In genomic region chr14:38704220-38704619, GRCh38 we compare ENCODE assay signal across 16 cellular contexts.
DNase-seq lines count a peak whose midpoint lies in the region; TF ChIP-seq lines count a peak whose summit lies in the region.
"Had no signal": no experiment of that assay in that cellular context is flagged by ENCODE, and none has a peak within 500 bp of the region (broad histone marks: within the 10 kb centered on the region; RNA-seq: fewer than 3 reads in every experiment).

No MANE protein-coding gene starts in this region.

- H3K36me3 ChIP-seq in spleen: no peaks in the 10 kb centered on the region
- H3K36me3 ChIP-seq: BLaER1 treated with 17β-estradiol and CSF1 and Interleukin-3, amounts not matched to agents 10 nM and 100 nM had no signal

- DNase-seq in glutamatergic neuron: no peak
- no peak for DNase-seq in GM03348 (ENCODE audit: low spot score)
- DNase-seq in spleen: no peak
- DNase-seq in posterior vena cava (ENCODE audit: low spot score): no peak
- DNase-seq: AML-193; Caco-2; Calu3; CD4-positive, alpha-beta T cell; CD8-positive, alpha-beta T cell; DMS79 treated with DMSO at 0.1 percent for 48 hours; GF-D8 had no signal

- H3K27me3 ChIP-seq in spleen (replicated peaks in 1 of 7): no peaks in the 10 kb centered on the region
- H3K27me3 ChIP-seq: BLaER1 treated with 17β-estradiol and CSF1 and Interleukin-3, amounts not matched to agents 10 nM and 100 nM had no signal

- no peak for TF ChIP-seq POLR2A in spleen (IDR thresholded peaks at IDR 0.05)

- intact Hi-C loops in spleen (cut with DNase I; ENCODE audit: low total_unique reads): no loop called here
- intact Hi-C loops in posterior vena cava (cut with DNase I): no loop called here

- H3K27me3 Mint-ChIP-seq in glutamatergic neuron (ENCODE audit: unreplicated experiment): peaks cover 7% of the 10 kb centered on the region
- H3K27me3 Mint-ChIP-seq: B cell; CD4-positive, alpha-beta T cell had no signal

- peak overlapping the region; percentile 78 for H3K27ac ChIP-seq in VCaP
- no peak overlapping the region for H3K27ac ChIP-seq in spleen
- H3K27ac ChIP-seq: A549; BLaER1 treated with 17β-estradiol and CSF1 and Interleukin-3, amounts not matched to agents 10 nM and 100 nM had no signal

- WGBS in spleen, 5 donors: 93 to 100% (median 97%) methylated on average over 1 of the region's 1 CpG

- peaks cover 0 to 3% (median 0%) of the 10 kb centered on the region in 8 donors for H3K9me3 ChIP-seq in spleen
- H3K9me3 ChIP-seq: A549, Caco-2 had no signal

- H3K4me1 Mint-ChIP-seq in glutamatergic neuron (ENCODE audit: low read depth, unreplicated experiment): peaks cover 17% of the 10 kb centered on the region
- H3K4me1 Mint-ChIP-seq: B cell had no signal

- H3K36me3 Mint-ChIP-seq in glutamatergic neuron (ENCODE audit: unreplicated experiment): peaks cover 9% of the 10 kb centered on the region
- H3K36me3 Mint-ChIP-seq: CD8-positive, alpha-beta T cell had no signal

- peak overlapping the region; percentile 59 for H3K27ac Mint-ChIP-seq in glutamatergic neuron (ENCODE audit: unreplicated experiment)
- H3K27ac Mint-ChIP-seq: B cell; CD4-positive, alpha-beta T cell; CD8-positive, alpha-beta T cell had no signal

- no peaks in the 10 kb centered on the region for H3K4me1 ChIP-seq in spleen
- H3K4me1 ChIP-seq: A549, Caco-2 had no signal

- TF ChIP-seq CTCF in VCaP (conservative IDR thresholded peaks at IDR 0.05) (no peak), glutamatergic neuron (IDR thresholded peaks at IDR 0.05; ENCODE audit: partially characterized antibody, unreplicated experiment) (no peak), spleen (IDR thresholded peaks at IDR 0.05 in 8 of 11, conservative IDR thresholded peaks at IDR 0.05 in 3 of 11) (no peak)

- H3K9me3 Mint-ChIP-seq in glutamatergic neuron (ENCODE audit: unreplicated experiment): peaks cover 10% of the 10 kb centered on the region

- H3K4me3 Mint-ChIP-seq in glutamatergic neuron (ENCODE audit: unreplicated experiment): no peak overlapping the region
- H3K4me3 Mint-ChIP-seq: B cell; CD4-positive, alpha-beta T cell; CD8-positive, alpha-beta T cell had no signal

- H3K4me3 ChIP-seq in spleen: no peak overlapping the region
- H3K4me3 ChIP-seq: A549; BLaER1 treated with 17β-estradiol and CSF1 and Interleukin-3, amounts not matched to agents 10 nM and 100 nM; GM12878 had no signal
